12 cellular contexts compared by ENCODE assay signal in genomic region chr15:96348112-96349027, GRCh38. TPM values are rescaled to one million over a fixed set of nuclear protein-coding genes. Genes with fewer than 3 reads are reported as not detected.
A peak's percentile ranks its signal among the peaks of the same experiment; 100 is the strongest.
DNase-seq lines count a peak whose midpoint lies in the region; ATAC-seq, FAIRE-seq and TF ChIP-seq lines count a peak whose summit lies in the region.
"Had no signal": no experiment of that assay in that cellular context is flagged by ENCODE, and none has a peak within 500 bp of the region (broad histone marks: within the 10 kb centered on the region; RNA-seq: fewer than 3 reads in every experiment).

No MANE protein-coding gene starts in this region.

- H3K9me1 ChIP-seq in endothelial cell of umbilical vein (replicated peaks; ENCODE audit: control insufficient read depth, extremely low read depth, insufficient read depth, low read length) = no peaks in the 10 kb centered on the region

- H4K20me1 ChIP-seq in endothelial cell of umbilical vein (replicated peaks; ENCODE audit: control insufficient read depth, extremely low read depth, insufficient read depth, low read length) = no peaks in the 10 kb centered on the region
- no peaks in the 10 kb centered on the region for H4K20me1 ChIP-seq in neural cell (ENCODE audit: insufficient read depth)

- dilution Hi-C loops in endothelial cell of umbilical vein (cut with MboI; ENCODE audit: extremely low pct_ligation_motif_present, low sequenced_read_pairs) = loop anchor here (25.0 kb wide), 1 partner anchor 1036 kb away; no protein-coding TSS in a partner anchor

- H2AFZ ChIP-seq in endothelial cell of umbilical vein (ENCODE audit: low read depth, low read length) (no peak overlapping the region), neural cell (ENCODE audit: low read depth, low read length) (no peak overlapping the region)

- H3K79me2 ChIP-seq in endothelial cell of umbilical vein (ENCODE audit: control insufficient read depth, insufficient read depth, low read length) (peaks cover 97% of the 10 kb centered on the region), neural cell (replicated peaks; ENCODE audit: insufficient read depth, low read length) (no peaks in the 10 kb centered on the region)

- POLR2A ChIA-PET in endothelial cell of umbilical vein (lab: Charles Lee) = interaction anchor here (1.9 kb wide), 1 partner anchor 8 kb away, joined by 10 read pairs; no protein-coding TSS in a partner anchor

- no peaks in the 10 kb centered on the region for H3F3A ChIP-seq in neural cell (ENCODE audit: insufficient read depth, low read length, poor library complexity, severe bottlenecking)

- TF ChIP-seq EP300 in neural cell (conservative IDR thresholded peaks at IDR 0.05; ENCODE audit: poor library complexity, severe bottlenecking) = no peak

- no TSS peak for BruUV-seq in endothelial cell of umbilical vein (replicated peaks; lab: Mats Ljungman, UMichigan)

- peaks cover 0 to 94% (median 38%) of the 10 kb centered on the region in 9 donors for H3K27me3 ChIP-seq in heart left ventricle
- H3K27me3 ChIP-seq in endothelial cell of umbilical vein (ENCODE audit: control insufficient read depth in 2 of 2, insufficient read depth in 2 of 2, low read length in 2 of 2) = no peaks in the 10 kb centered on the region
- peaks cover 100% of the 10 kb centered on the region for H3K27me3 ChIP-seq in neural cell (ENCODE audit: insufficient read depth, low read depth, low read length)

- TF ChIP-seq RAD21 in neural cell (conservative IDR thresholded peaks at IDR 0.05) = no peak

- TF ChIP-seq POLR2A in heart left ventricle (IDR thresholded peaks at IDR 0.05) (no peak), endothelial cell of umbilical vein (IDR thresholded peaks at IDR 0.05; ENCODE audit: low read depth, low read length) (peak; percentile 56)

- H3K4me2 ChIP-seq in endothelial cell of umbilical vein (ENCODE audit: insufficient read depth, low read length) (peak overlapping the region; percentile 94), neural cell (ENCODE audit: low read length) (no peak overlapping the region)

- TF ChIP-seq CTCF in heart left ventricle (IDR thresholded peaks at IDR 0.05) (no peak), endothelial cell of umbilical vein (IDR thresholded peaks at IDR 0.05; ENCODE audit: extremely low read depth in 1 of 2, insufficient read depth in 1 of 2, low read depth in 1 of 2, low read length in 2 of 2) (no peak), neural cell (IDR thresholded peaks at IDR 0.05; ENCODE audit: poor library complexity, severe bottlenecking) (no peak)

- H3K4me1 ChIP-seq in heart left ventricle (peaks cover 0 to 75% (median 24%) of the 10 kb centered on the region in 12 donors), endothelial cell of umbilical vein (ENCODE audit: control insufficient read depth, extremely low read depth, insufficient read depth, low read length) (peaks cover 93% of the 10 kb centered on the region), urinary bladder (ENCODE audit: insufficient read depth) (no peaks in the 10 kb centered on the region)

- no peak for ATAC-seq in heart left ventricle
- ATAC-seq in Right ventricle myocardium superior (ENCODE audit: poor library complexity) = no peak
- ATAC-seq in GM18498 (IDR thresholded peaks at IDR 0.05; ENCODE audit: unreplicated experiment) = no peak

- no peak for DNase-seq in heart left ventricle
- DNase-seq in Right ventricle myocardium superior = no peak
- DNase-seq in endothelial cell of umbilical vein (ENCODE audit: low read depth, low spot score) = peak; percentile 68
- DNase-seq in NCI-H1417 (lab: John Stamatoyannopoulos, UW) = no peak
- DNase-seq in NCI-H748 (lab: John Stamatoyannopoulos, UW; ENCODE audit: unreplicated experiment) = no peak
- DNase-seq: ACHN, hippocampal formation, NCI-H1092, NCI-H446 treated with DMSO at 0.1 percent for 48 hours had no signal

- no peaks in the 10 kb centered on the region for H3K9me2 ChIP-seq in neural cell (ENCODE audit: insufficient read depth, low read length)

- CTCF ChIA-PET in endothelial cell of umbilical vein (lab: Charles Lee) = interaction anchor here (1.1 to 3.6 kb wide), 9 partner anchors 8 to 1677 kb away, joined by 3 to 21 read pairs (median 8); no protein-coding TSS in a partner anchor

- 40 to 55% (median 49%) methylated on average over 13 of the region's 13 CpGs for WGBS in heart left ventricle, 4 donors
- WGBS in urinary bladder = 70% methylated on average over 13 of the region's 13 CpGs

- H3K27ac ChIP-seq in heart left ventricle (peak overlapping the region; percentile 73 to 96 (median 92)), endothelial cell of umbilical vein (ENCODE audit: insufficient read depth, low read depth, low read length) (peak overlapping the region; percentile 87), neural cell (ENCODE audit: low read length) (no peak overlapping the region), urinary bladder (ENCODE audit: low read depth) (peak overlapping the region; percentile 40)

- intact Hi-C loops in heart left ventricle (cut with DNase I) = loop anchor here in 9 of 10 donors (5.0 to 10.0 kb wide), 7 partner anchors 744 to 1681 kb away; no protein-coding TSS in a partner anchor
- intact Hi-C loops in Right ventricle myocardium superior (cut with DNase I) = no loop called here
- intact Hi-C loops in endothelial cell of umbilical vein (cut with micrococcal nuclease) = loop anchor here (5.0 kb wide), 4 partner anchors 791 to 1501 kb away; no protein-coding TSS in a partner anchor

- H3K36me3 ChIP-seq in heart left ventricle (no peaks in the 10 kb centered on the region), endothelial cell of umbilical vein (ENCODE audit: control insufficient read depth in 2 of 2, extremely low read depth in 1 of 2, insufficient read depth in 2 of 2, low read length in 2 of 2) (peaks cover 4 to 5% of the 10 kb centered on the region in 2 experiments), neural cell (ENCODE audit: insufficient read depth, low read length) (no peaks in the 10 kb centered on the region), urinary bladder (ENCODE audit: insufficient read depth) (peaks cover 1% of the 10 kb centered on the region)

- H3K9ac ChIP-seq in endothelial cell of umbilical vein (replicated peaks; ENCODE audit: extremely low read depth, insufficient read depth, low read length) = peak overlapping the region; percentile 83
- H3K9ac ChIP-seq in neural cell (ENCODE audit: low read length) = no peak overlapping the region

- FAIRE-seq in endothelial cell of umbilical vein (lab: Jason Lieb, UNC) = peak; percentile 52

- H3K4me3 ChIP-seq in heart left ventricle (peak overlapping the region in 6 of 12 donors; percentile 41 to 91 (median 82)), endothelial cell of umbilical vein (replicated peaks in 1 of 3; ENCODE audit: insufficient read depth in 1 of 3, low read depth in 1 of 3, low read length in 3 of 3) (peak overlapping the region in 2 of 3 experiments; percentile 18 to 28), neural cell (ENCODE audit: low read length) (no peak overlapping the region), urinary bladder (ENCODE audit: low read depth, low read length) (no peak overlapping the region)

- H3K9me3 ChIP-seq in heart left ventricle (no peaks in the 10 kb centered on the region), endothelial cell of umbilical vein (replicated peaks; ENCODE audit: control insufficient read depth, insufficient read depth, low read length) (no peaks in the 10 kb centered on the region), neural cell (ENCODE audit: low read length) (no peaks in the 10 kb centered on the region)

TF ChIP-seq in endothelial cell of umbilical vein, 7 proteins besides CTCF, POLR2A, EP300 and RAD21:
- TF ChIP-seq POLR2AphosphoS5 (IDR thresholded peaks at IDR 0.05; ENCODE audit: insufficient read depth, low read depth, low read length) = peak; percentile 9
- no peak for TF ChIP-seq JUN (IDR thresholded peaks at IDR 0.05; ENCODE audit: borderline replicate concordance, insufficient read depth, insufficient read length, low read depth)

TF ChIP-seq in neural cell, 6 proteins besides CTCF, POLR2A, EP300 and RAD21:
- TF ChIP-seq POLR2AphosphoS5 (IDR thresholded peaks at IDR 0.05) (peak; percentile 21), MXI1 (conservative IDR thresholded peaks at IDR 0.05; ENCODE audit: poor library complexity, severe bottlenecking) (no peak)

RNA-seq across cellular contexts. Expression of gene NR2F2, which starts 17.9 kb away (rescaled TPM):
- total RNA-seq in heart left ventricle (10 to 100 TPM; 11.9 to 22.4 (median 16.5) TPM), Right ventricle myocardium superior (11.0 TPM), endothelial cell of umbilical vein (153 and 182 TPM in 2 replicates), urinary bladder (28.0 TPM)
- polyA plus RNA-seq in heart left ventricle (10 to 100 TPM; 11.8 to 16.1 TPM), endothelial cell of umbilical vein (105 and 120 TPM in 2 replicates), neural cell (0.07 TPM in 1 of 2 replicates, not detected in the other), urinary bladder (66.2 TPM)
- 108 and 112 TPM in 2 replicates for polyA plus RNA-seq in endothelial cell of umbilical vein (2011; cell fraction: cytosol; rRNA removed)
- 115 and 122 TPM in 2 replicates for polyA plus RNA-seq in endothelial cell of umbilical vein (2011; cell fraction: nucleus; rRNA removed)
- polyA plus RNA-seq in endothelial cell of umbilical vein (2012) = 242 and 247 TPM in 2 replicates
- polyA minus RNA-seq in endothelial cell of umbilical vein (77.0 and 94.2 TPM in 2 replicates), neural cell (not detected in 2 replicates)
- 23.5 TPM for polyA minus RNA-seq in endothelial cell of umbilical vein (2011; cell fraction: cytosol; rRNA and poly(A)+ RNA removed)
- 98.6 and 113 TPM in 2 replicates for polyA minus RNA-seq in endothelial cell of umbilical vein (2011; cell fraction: nucleus; rRNA and poly(A)+ RNA removed)

Comparison
In these comparisons a context has a peak if more than half of its experiments do, and no peak if none do; other contexts are left out.
1. H3K4me3 ChIP-seq: peak in endothelial cell of umbilical vein (2 of 3); none in neural cell (single experiment) and urinary bladder (single experiment).